In the genomic region with DNA sequence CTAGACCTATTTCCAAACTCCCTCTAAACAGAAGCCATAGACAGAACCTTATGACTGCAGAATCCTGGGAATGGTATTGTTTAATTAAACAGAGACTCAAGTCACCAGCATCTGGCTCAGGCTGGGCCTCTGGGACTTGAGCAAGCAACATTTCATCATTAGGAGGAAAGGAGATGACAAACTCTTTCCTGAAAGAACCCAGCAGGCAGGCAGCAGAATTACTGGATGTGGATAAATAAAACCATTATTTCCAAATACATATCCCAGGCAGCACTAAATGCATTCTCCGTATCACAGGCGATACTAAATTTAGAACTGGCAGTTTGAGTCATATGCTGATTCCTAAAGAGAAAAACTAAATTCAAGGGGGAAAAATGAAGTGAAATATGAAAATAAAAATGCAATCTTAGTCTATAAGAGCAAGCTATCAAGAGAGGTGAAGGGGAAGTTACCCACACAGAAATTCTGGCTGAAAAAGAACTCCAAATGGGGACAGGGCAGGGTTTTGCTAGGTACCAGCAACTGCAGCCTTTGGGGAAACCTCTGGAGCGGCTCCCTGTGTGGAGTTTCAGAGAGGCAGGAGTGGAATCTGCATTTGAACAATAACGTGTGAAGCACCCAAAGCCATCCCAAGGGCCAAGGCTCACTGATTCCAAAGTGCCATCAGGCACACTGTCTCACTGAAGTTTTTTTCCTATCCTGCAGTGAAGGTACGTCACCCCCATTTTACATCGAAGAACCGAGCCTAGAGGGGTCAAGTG, we compare ENCODE assay signal across 16 cellular contexts.
DNase-seq lines count a peak whose midpoint lies in the region; ATAC-seq, FAIRE-seq and TF ChIP-seq lines count a peak whose summit lies in the region.
"Had no signal": no experiment of that assay in that cellular context is flagged by ENCODE, and none has a peak within 500 bp of the region (broad histone marks: within the 10 kb centered on the region; RNA-seq: fewer than 3 reads in every experiment).

No MANE protein-coding gene starts in this region.

- no peak overlapping the region for H4K91ac ChIP-seq in neuronal stem cell (ENCODE audit: low read depth, low read length, poor library complexity)

- H3K23ac ChIP-seq in neuronal stem cell (ENCODE audit: low read depth, low read length, poor library complexity) = no peak overlapping the region

- H3K27ac ChIP-seq in left ventricle myocardium inferior (replicated peaks) (peak overlapping the region; percentile 41), stomach (peak overlapping the region in 3 of 5 donors; percentile 17 to 35 (median 30)), neuronal stem cell (replicated peaks; ENCODE audit: low read length) (no peak overlapping the region)
- H3K27ac ChIP-seq: right lobe of liver, suprapubic skin had no signal

- no peak for ATAC-seq in GM18502 (IDR thresholded peaks at IDR 0.05; ENCODE audit: poor library complexity, unreplicated experiment)
- ATAC-seq: activated CD4-positive, alpha-beta T cell treated with anti-CD3 and anti-CD28 coated beads for 36 hours; activated T-cell treated with anti-CD3 and anti-CD28 coated beads, Interleukin-2, amount 50 U/mL, for 72 hours; naive thymus-derived CD8-positive, alpha-beta T cell had no signal

- no peaks in the 10 kb centered on the region for H3K79me1 ChIP-seq in neuronal stem cell (ENCODE audit: low read depth, low read length)

- intact Hi-C loops in left ventricle myocardium inferior (cut with micrococcal nuclease) = no loop called here
- intact Hi-C loops in stomach (cut with DNase I; ENCODE audit: low total_unique reads) = no loop called here

- no peak for TF ChIP-seq CTCF in cardiac fibroblast (IDR thresholded peaks at IDR 0.05; ENCODE audit: low read depth, low read length)
- TF ChIP-seq CTCF in left ventricle myocardium inferior (IDR thresholded peaks at IDR 0.05; ENCODE audit: borderline replicate concordance) = no peak
- no peak for TF ChIP-seq CTCF in stomach (IDR thresholded peaks at IDR 0.05)

- no peaks in the 10 kb centered on the region for H3K27me3 ChIP-seq in left ventricle myocardium inferior (ENCODE audit: low read depth)
- no peaks in the 10 kb centered on the region for H3K27me3 ChIP-seq in stomach
- no peaks in the 10 kb centered on the region for H3K27me3 ChIP-seq in neuronal stem cell (ENCODE audit: control insufficient read depth in 3 of 3, insufficient read depth in 3 of 3, low read depth in 1 of 3, low read length in 3 of 3)
- H3K27me3 ChIP-seq: right lobe of liver, suprapubic skin had no signal

- H2AFZ ChIP-seq in neuronal stem cell (ENCODE audit: low read length) = no peak overlapping the region

- H3K9ac ChIP-seq in neuronal stem cell (ENCODE audit: low read depth, low read length, poor library complexity) = no peak overlapping the region

- H3K4me1 ChIP-seq in left ventricle myocardium inferior = peaks cover 21% of the 10 kb centered on the region
- peaks cover 4 to 23% (median 15%) of the 10 kb centered on the region in 4 donors for H3K4me1 ChIP-seq in stomach
- H3K4me1 ChIP-seq in neuronal stem cell (ENCODE audit: control insufficient read depth in 2 of 2, insufficient read depth in 1 of 2, low read depth in 1 of 2, low read length in 2 of 2) = peaks cover 0 to 3% of the 10 kb centered on the region in 2 donors
- H3K4me1 ChIP-seq: right lobe of liver had no signal

- H2BK15ac ChIP-seq in neuronal stem cell (ENCODE audit: low read length) = no peak overlapping the region

- no peak overlapping the region for H2AK5ac ChIP-seq in neuronal stem cell (ENCODE audit: low read depth, low read length)

- FAIRE-seq in GM12892 (lab: Jason Lieb, UNC) = no peak
- FAIRE-seq: keratinocyte had no signal

- 66 to 84% (median 77%) methylated on average over 7 of the region's 7 CpGs for WGBS in stomach, 5 donors
- no CpG with 5 or more reads among the region's 7 CpGs for WGBS in neuronal stem cell (ENCODE audit: extremely low coverage in 2 of 2, insufficient read length in 2 of 2, insufficient replicate concordance in 1 of 2), 2 donors

- H2BK12ac ChIP-seq in neuronal stem cell (ENCODE audit: low read length) = no peak overlapping the region

- DNase-seq in HCEC 1CT (peak; percentile 74), cardiac fibroblast (ENCODE audit: low read depth in 2 of 2) (peak; percentile 76), left ventricle myocardium inferior (peak; percentile 24), stomach (no peak), GM12892 (ENCODE audit: insufficient read length) (no peak), SKM-1 treated with dmso at 0.1 percent for 144 hours (lab: John Stamatoyannopoulos, UW; ENCODE audit: unreplicated experiment) (no peak), neuronal stem cell (ENCODE audit: low spot score) (no peak)
- DNase-seq: activated CD4-positive, alpha-beta T cell treated with anti-CD3 and anti-CD28 coated beads for 36 hours; activated T-cell treated with anti-CD3 and anti-CD28 coated beads, Interleukin-2, amount 50 U/mL, for 72 hours; COR-L47; naive thymus-derived CD8-positive, alpha-beta T cell; right lobe of liver; SW 1271 had no signal

- H4K8ac ChIP-seq in neuronal stem cell (ENCODE audit: low read depth, low read length) = no peak overlapping the region

- H3K4ac ChIP-seq in neuronal stem cell (ENCODE audit: low read length) = no peak overlapping the region

- H3K18ac ChIP-seq in neuronal stem cell (ENCODE audit: low read length) = no peak overlapping the region

- no peak overlapping the region for H2BK120ac ChIP-seq in neuronal stem cell (ENCODE audit: low read depth, low read length)

- no peak overlapping the region for H3K14ac ChIP-seq in neuronal stem cell (ENCODE audit: low read length)

- H3K9me3 ChIP-seq in left ventricle myocardium inferior (replicated peaks) (no peaks in the 10 kb centered on the region), stomach (no peaks in the 10 kb centered on the region), neuronal stem cell (replicated peaks in 1 of 2; ENCODE audit: control insufficient read depth in 2 of 2, insufficient read depth in 1 of 2, low read depth in 1 of 2, low read length in 2 of 2) (no peaks in the 10 kb centered on the region)
- H3K9me3 ChIP-seq: right lobe of liver, suprapubic skin had no signal

- H3K4me3 ChIP-seq in cardiac fibroblast (replicated peaks in 1 of 2; ENCODE audit: low read depth in 2 of 2, low read length in 2 of 2) = no peak overlapping the region
- no peak overlapping the region for H3K4me3 ChIP-seq in left ventricle myocardium inferior
- H3K4me3 ChIP-seq in stomach = no peak overlapping the region
- H3K4me3 ChIP-seq in neuronal stem cell (ENCODE audit: low read length in 2 of 2) = no peak overlapping the region
- H3K4me3 ChIP-seq: right lobe of liver, suprapubic skin had no signal

- no peak overlapping the region for H3K4me2 ChIP-seq in neuronal stem cell (ENCODE audit: insufficient read depth, low read length, poor library complexity, severe bottlenecking)

- H2BK5ac ChIP-seq in neuronal stem cell (ENCODE audit: low read length) = no peak overlapping the region

- H3K36me3 ChIP-seq in left ventricle myocardium inferior (no peaks in the 10 kb centered on the region), stomach (no peaks in the 10 kb centered on the region), neuronal stem cell (replicated peaks in 1 of 2; ENCODE audit: control insufficient read depth in 2 of 2, insufficient read depth in 2 of 2, low read length in 2 of 2) (no peaks in the 10 kb centered on the region)
- H3K36me3 ChIP-seq: right lobe of liver, suprapubic skin had no signal

- TF ChIP-seq POLR2A in stomach (IDR thresholded peaks at IDR 0.05) = no peak
- no peak for TF ChIP-seq POLR2A in GM12892 (IDR thresholded peaks at IDR 0.05; ENCODE audit: low read depth, low read length)

- TF ChIP-seq EP300 in stomach (IDR thresholded peaks at IDR 0.05) = no peak

Comparison
In these comparisons a context has a peak if more than half of its experiments do, and no peak if none do; other contexts are left out.
1. DNase-seq: peak in HCEC 1CT (single experiment), cardiac fibroblast (2 of 2) and left ventricle myocardium inferior (single experiment); none in stomach (single experiment), GM12892 (single experiment), SKM-1 treated with dmso at 0.1 percent for 144 hours (single experiment) and neuronal stem cell (single experiment).